8 cellular contexts compared by ENCODE assay signal in the genomic region with DNA sequence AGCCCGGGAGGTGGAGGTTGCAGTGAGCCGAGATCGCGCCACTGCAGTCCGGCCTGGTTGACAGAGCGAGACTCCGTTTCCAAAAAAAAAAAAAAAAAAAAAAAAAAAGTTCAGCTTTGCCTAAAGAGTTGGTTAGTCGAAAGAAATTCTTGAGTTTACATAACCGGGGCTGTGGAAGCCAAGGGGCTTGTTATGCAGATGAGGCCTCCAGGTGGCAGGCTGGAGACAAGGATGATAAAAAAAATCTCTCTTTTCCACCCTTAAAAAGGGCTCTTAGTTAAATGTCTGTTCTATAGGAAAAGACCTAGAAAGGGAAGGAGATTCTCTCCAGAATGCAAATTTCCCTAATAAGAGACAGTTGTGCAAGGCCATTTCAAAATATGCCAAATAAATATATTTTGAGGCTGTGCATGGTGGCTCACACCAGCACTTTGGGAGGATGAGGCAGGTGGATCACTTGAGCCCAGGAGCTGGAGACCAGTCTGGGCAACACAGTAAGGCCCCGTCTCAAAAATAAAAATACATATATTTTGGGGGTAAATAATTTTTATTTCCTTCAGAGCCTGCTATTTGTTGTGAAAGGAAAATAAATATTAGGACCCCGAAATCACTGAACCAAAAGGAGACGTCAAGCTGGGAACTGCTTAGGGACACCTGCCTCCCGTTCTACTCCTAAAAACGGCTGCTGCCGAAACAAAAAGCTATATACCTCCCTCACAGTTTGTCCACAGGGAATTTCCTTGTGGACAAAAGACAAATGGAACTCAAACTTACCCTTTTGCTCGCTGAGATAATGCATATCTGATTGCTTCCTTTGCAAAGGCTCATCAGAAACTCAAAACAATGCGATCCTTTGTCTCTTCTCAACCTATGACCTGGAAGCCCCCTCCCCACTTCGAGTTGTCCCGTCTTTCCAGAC. TPM values are rescaled to one million over a fixed set of nuclear protein-coding genes. Genes with fewer than 3 reads are reported as not detected.
DNase-seq lines count a peak whose midpoint lies in the region; ATAC-seq, FAIRE-seq and TF ChIP-seq lines count a peak whose summit lies in the region.

No MANE protein-coding gene starts in this region.

- H3K9me3 ChIP-seq in CD8-positive, alpha-beta memory T cell (ENCODE audit: low read length): no peaks in the 10 kb centered on the region
- H3K9me3 ChIP-seq in HCT116 (ENCODE audit: control insufficient read depth in 1 of 2, insufficient read depth in 1 of 2, low read depth in 1 of 2, low read length in 2 of 2): no peaks in the 10 kb centered on the region
- H3K9me3 ChIP-seq in RWPE2 (ENCODE audit: severe bottlenecking): no peaks in the 10 kb centered on the region

- FAIRE-seq in GM12891 (lab: Jason Lieb, UNC): no peak

- H3K27ac Mint-ChIP-seq in CD8-positive, alpha-beta memory T cell: peak overlapping the region in 7 of 8 donors; percentile 18 to 92 (median 66)

- H3K4me3 ChIP-seq in CD8-positive, alpha-beta memory T cell (ENCODE audit: low read length): no peak overlapping the region
- no peak overlapping the region for H3K4me3 ChIP-seq in HCT116 (replicated peaks in 1 of 2; ENCODE audit: low read depth in 1 of 2, low read length in 2 of 2)
- no peak overlapping the region for H3K4me3 ChIP-seq in RWPE2 (ENCODE audit: severe bottlenecking)

- no peak overlapping the region for H2AFZ ChIP-seq in HCT116 (ENCODE audit: low read depth, low read length, poor library complexity, severe bottlenecking)

- POLR2A ChIA-PET in CD8-positive, alpha-beta memory T cell (lab: Charles Lee): interaction anchor here (0.6 to 1.1 kb wide), 7 partner anchors 10 to 98 kb away, joined by 3 to 5 read pairs (median 3); a partner anchor contains a TSS
- POLR2A ChIA-PET in HCT116 (lab: Charles Lee): no interaction called here

- peak; percentile 64 to 68 (median 67); a peak in 5 of 6 replicates for TF ChIP-seq CTCF in HCT116 (IDR thresholded peaks at IDR 0.05 in 2 of 3, conservative IDR thresholded peaks at IDR 0.05 in 1 of 3; ENCODE audit: borderline replicate concordance in 1 of 3, insufficient read depth in 1 of 3, low read depth in 2 of 3, low read length in 2 of 3)
- peak; percentile 77 for TF ChIP-seq CTCF in RWPE2 (IDR thresholded peaks at IDR 0.05; ENCODE audit: poor library complexity, severe bottlenecking)

- H3K4me3 Mint-ChIP-seq in CD8-positive, alpha-beta memory T cell: peak overlapping the region in 4 of 7 donors; percentile 1 to 78 (median 53)

- no peak overlapping the region for H3K9ac ChIP-seq in HCT116 (ENCODE audit: low read length)

- ATAC-seq in HCT116 (peak; percentile 46; the same call in 1 of the 2 replicates), RWPE2 (ENCODE audit: low read depth) (0 out of 3 replicates have a peak, but pooled peaks have one; percentile 19)

- CTCF ChIA-PET in CD8-positive, alpha-beta memory T cell (lab: Charles Lee): interaction anchor here (0.6 to 4.2 kb wide), 26 partner anchors 10 to 214 kb away, joined by 3 to 34 read pairs (median 4); a partner anchor contains a TSS
- CTCF ChIA-PET in HCT116 (lab: Charles Lee): interaction anchor here (0.8 to 2.8 kb wide), 4 partner anchors 12 to 143 kb away, joined by 4 to 10 read pairs (median 6); no protein-coding TSS in a partner anchor

- H3K36me3 ChIP-seq in CD8-positive, alpha-beta memory T cell (ENCODE audit: insufficient read depth, low read length): no peaks in the 10 kb centered on the region
- H3K36me3 ChIP-seq in HCT116 (ENCODE audit: control insufficient read depth in 1 of 2, insufficient read depth in 2 of 2, low read length in 2 of 2) (no peaks in the 10 kb centered on the region), RWPE2 (ENCODE audit: low read depth) (peaks cover 4% of the 10 kb centered on the region)

- H3K79me2 ChIP-seq in HCT116 (ENCODE audit: insufficient read depth, low read length): no peaks in the 10 kb centered on the region

- BruUV-seq in HCT116 (replicated peaks; lab: Mats Ljungman, UMichigan): no TSS peak

- TF ChIP-seq POLR2A in HCT116 (IDR thresholded peaks at IDR 0.05; ENCODE audit: borderline replicate concordance, extremely low read depth, insufficient read depth, insufficient read length) (no peak), GM12891 (IDR thresholded peaks at IDR 0.05; ENCODE audit: low read depth, low read length) (no peak)

- peaks cover 40% of the 10 kb centered on the region for H3K4me1 ChIP-seq in CD8-positive, alpha-beta memory T cell (ENCODE audit: insufficient read depth, low read length)
- peaks cover 13 to 24% of the 10 kb centered on the region in 2 experiments for H3K4me1 ChIP-seq in HCT116 (ENCODE audit: control insufficient read depth in 1 of 2, insufficient read depth in 2 of 2, low read length in 2 of 2)
- H3K4me1 ChIP-seq in RWPE2 (ENCODE audit: insufficient read depth, poor library complexity, severe bottlenecking): peaks cover 7% of the 10 kb centered on the region

- RAD21 ChIA-PET in HCT116 (lab: Charles Lee; ENCODE audit: low non-redundant PET in 1 of 2, low total read pairs in 2 of 2, uncharacterized antibody in 2 of 2, unreplicated experiment in 2 of 2): interaction anchor here in 1 of 2 experiments (0.8 kb wide), 1 partner anchor 57 kb away, joined by 3 read pairs; no protein-coding TSS in a partner anchor

- no peaks in the 10 kb centered on the region for H4K20me1 ChIP-seq in HCT116 (ENCODE audit: insufficient read depth)

- peak; percentile 79 for TF ChIP-seq RAD21 in HCT116 (IDR thresholded peaks at IDR 0.05; ENCODE audit: low read depth)

- peaks cover 0 to 5% of the 10 kb centered on the region in 2 donors for H3K27me3 Mint-ChIP-seq in CD8-positive, alpha-beta memory T cell

- no peaks in the 10 kb centered on the region for H3K27me3 ChIP-seq in CD8-positive, alpha-beta memory T cell (ENCODE audit: insufficient read depth, low read length, poor library complexity, severe bottlenecking)
- H3K27me3 ChIP-seq in HCT116 (ENCODE audit: insufficient read depth, low read length): no peaks in the 10 kb centered on the region
- peaks cover under 1% of the 10 kb centered on the region for H3K27me3 ChIP-seq in RWPE2 (ENCODE audit: insufficient read depth, poor library complexity, severe bottlenecking)

- peak in 3 of 5 donors; percentile 60 to 80 (median 64) for DNase-seq in CD8-positive, alpha-beta memory T cell
- DNase-seq in HCT116 (ENCODE audit: low read depth, low spot score) (no peak), RWPE2 (ENCODE audit: low spot score) (no peak), T47D (ENCODE audit: low read depth in 1 of 2, low spot score in 1 of 2) (peak; percentile 52 to 74), iris pigment epithelial cell (ENCODE audit: low read depth) (peak; percentile 77), GM12891 (ENCODE audit: insufficient read length, low spot score) (no peak), ecto neural progenitor cell (ENCODE audit: low spot score) (no peak)
- DNase-seq in stimulated activated CD4-positive, alpha-beta T cell treated with anti-CD3 and anti-CD28 coated beads, Interleukin-4, amount 100 ng/mL, for 24 hours: peak; percentile 62

- in situ Hi-C loops in T47D (cut with HindIII; ENCODE audit: low pct_unique_long_range_greater_than_20kb, low sequenced_read_pairs): no loop called here

- no peak overlapping the region for H3K4me2 ChIP-seq in HCT116 (ENCODE audit: low read length)

- H3K9me3 Mint-ChIP-seq in CD8-positive, alpha-beta memory T cell: no peaks in the 10 kb centered on the region

- H3K36me3 Mint-ChIP-seq in CD8-positive, alpha-beta memory T cell: peaks cover 0 to 9% (median 0%) of the 10 kb centered on the region in 3 donors

- peaks cover 41 to 58% (median 49%) of the 10 kb centered on the region in 3 donors for H3K4me1 Mint-ChIP-seq in CD8-positive, alpha-beta memory T cell

- H3K9me2 ChIP-seq in HCT116 (ENCODE audit: insufficient read depth): no peaks in the 10 kb centered on the region

- no peak overlapping the region for H3K27ac ChIP-seq in CD8-positive, alpha-beta memory T cell (ENCODE audit: low read depth, low read length)
- no peak overlapping the region for H3K27ac ChIP-seq in HCT116 (ENCODE audit: low read depth, low read length)
- H3K27ac ChIP-seq in RWPE2 (ENCODE audit: poor library complexity, severe bottlenecking): no peak overlapping the region

- intact Hi-C loops in HCT116 (cut with micrococcal nuclease): loop anchor here (1.0 to 10.0 kb wide), 3 partner anchors 52 to 143 kb away; a partner anchor contains a TSS

TF ChIP-seq in HCT116, 20 proteins besides CTCF, POLR2A, EP300 and RAD21 (continues in another document):
- TF ChIP-seq EGR1 (IDR thresholded peaks at IDR 0.05; ENCODE audit: low read depth) (no peak), ELF1 (IDR thresholded peaks at IDR 0.05; ENCODE audit: borderline replicate concordance, low read depth) (no peak), YY1 (IDR thresholded peaks at IDR 0.05; ENCODE audit: extremely low read depth, insufficient replicate concordance, low read depth, low read length) (no peak), ZFX (IDR thresholded peaks at IDR 0.05) (no peak), EZH2 (IDR thresholded peaks at IDR 0.05) (no peak)

TF ChIP-seq in GM12891, 5 proteins besides CTCF, POLR2A, EP300 and RAD21:
- no peak for TF ChIP-seq TAF1 (IDR thresholded peaks at IDR 0.05; ENCODE audit: low read depth, low read length)
- no peak for TF ChIP-seq PAX5 (IDR thresholded peaks at IDR 0.05; ENCODE audit: insufficient read depth, low read length, severe bottlenecking)
- TF ChIP-seq SPI1 (IDR thresholded peaks at IDR 0.05; ENCODE audit: low read depth, low read length): no peak
- TF ChIP-seq POU2F2 (IDR thresholded peaks at IDR 0.05; ENCODE audit: low read depth, low read length): no peak
- no peak for TF ChIP-seq POLR2AphosphoS5 (IDR thresholded peaks at IDR 0.05; ENCODE audit: low read depth, low read length)

RNA-seq across cellular contexts. Expression of a gene that starts 2.4 kb away (rescaled TPM):
- total RNA-seq in CD8-positive, alpha-beta memory T cell: 100 to 1,000 TPM; 132 to 142 TPM
- polyA plus RNA-seq in CD8-positive, alpha-beta memory T cell: 3,074 TPM
- total RNA-seq in HCT116 (2021; ENCODE audit: unreplicated experiment): 106 TPM
- polyA plus RNA-seq in HCT116 (2012): 322 and 372 TPM in 2 replicates
- 486 TPM for polyA plus RNA-seq in GM12891 (2012; ENCODE audit: low read depth, missing spikeins)

RNA-seq across cellular contexts. Expression of a gene that starts 5.8 kb away (rescaled TPM):
- not detected for total RNA-seq in CD8-positive, alpha-beta memory T cell
- polyA plus RNA-seq in CD8-positive, alpha-beta memory T cell: not detected
- total RNA-seq in HCT116 (2021; ENCODE audit: unreplicated experiment): not detected
- not detected in 2 replicates for polyA plus RNA-seq in HCT116 (2012)
- polyA plus RNA-seq in GM12891 (2012; ENCODE audit: low read depth, missing spikeins): not detected

RNA-seq across cellular contexts. Expression of a gene that starts 8.7 kb away (rescaled TPM):
- total RNA-seq in CD8-positive, alpha-beta memory T cell: 10 to 100 TPM; 70.7 to 75.9 TPM
- polyA plus RNA-seq in CD8-positive, alpha-beta memory T cell: 2,153 TPM
- 6.1 TPM for total RNA-seq in HCT116 (2021; ENCODE audit: unreplicated experiment)
- polyA plus RNA-seq in HCT116 (2012): 7.8 and 10.1 TPM in 2 replicates
- polyA plus RNA-seq in GM12891 (2012; ENCODE audit: low read depth, missing spikeins): 413 TPM

RNA-seq across cellular contexts. Expression of a gene that starts 15.5 kb away (rescaled TPM):
- 10 to 100 TPM; 20.6 to 21.0 TPM for total RNA-seq in CD8-positive, alpha-beta memory T cell
- polyA plus RNA-seq in CD8-positive, alpha-beta memory T cell: 12.0 TPM
- total RNA-seq in HCT116 (2021; ENCODE audit: unreplicated experiment): 380 TPM
- 1,265 and 1,477 TPM in 2 replicates for polyA plus RNA-seq in HCT116 (2012)
- polyA plus RNA-seq in GM12891 (2012; ENCODE audit: low read depth, missing spikeins): 18.7 TPM

RNA-seq across cellular contexts. Expression of a gene that starts 16.2 kb away (rescaled TPM):
- 10 to 100 TPM; 81.0 to 81.2 TPM for total RNA-seq in CD8-positive, alpha-beta memory T cell
- 9.8 TPM for polyA plus RNA-seq in CD8-positive, alpha-beta memory T cell
- total RNA-seq in HCT116 (2021; ENCODE audit: unreplicated experiment): 57.5 TPM
- 33.9 and 37.6 TPM in 2 replicates for polyA plus RNA-seq in HCT116 (2012)
- 19.3 TPM for polyA plus RNA-seq in GM12891 (2012; ENCODE audit: low read depth, missing spikeins)

Comparison
In these comparisons a context has a peak if more than half of its experiments do, and no peak if none do; other contexts are left out.
1. DNase-seq: peak in CD8-positive, alpha-beta memory T cell (3 of 5), T47D (2 of 2), iris pigment epithelial cell (single experiment) and stimulated activated CD4-positive, alpha-beta T cell treated with anti-CD3 and anti-CD28 coated beads, Interleukin-4, amount 100 ng/mL, for 24 hours (single experiment); none in HCT116 (single experiment), RWPE2 (single experiment), GM12891 (single experiment) and ecto neural progenitor cell (single experiment).
2. RNA of a gene that starts 8.7 kb away (total RNA-seq): 70.7 to 75.9 TPM in CD8-positive, alpha-beta memory T cell; 6.1 TPM in HCT116 (single experiment); every median in the first group is over 10 times any median in the second.